ENCODE assay signal across 1 cellular context in the genomic region with DNA sequence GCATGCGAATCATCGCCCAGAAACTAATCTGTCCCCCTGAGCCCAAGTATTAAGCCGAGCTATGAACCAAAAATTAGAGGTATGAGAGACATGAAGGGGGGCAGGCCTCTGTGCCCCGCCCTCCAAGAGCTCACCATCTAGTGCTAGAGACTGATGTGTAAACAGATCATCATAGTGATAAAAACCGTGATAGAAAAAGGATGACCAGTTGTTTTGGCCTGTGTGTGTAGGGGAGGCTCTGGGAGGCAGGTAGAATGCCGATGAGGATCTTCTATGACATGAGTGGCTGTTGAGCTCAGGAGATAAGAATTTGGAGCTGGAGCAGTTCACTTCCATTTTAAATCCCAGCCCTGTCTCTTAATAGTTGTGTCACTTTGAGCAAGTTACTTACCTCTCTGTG.
TF ChIP-seq lines count a peak whose summit lies in the region.

No MANE protein-coding gene starts in this region.

TF ChIP-seq in IMR-90, 13 proteins besides CTCF, POLR2A, EP300 and RAD21:
- TF ChIP-seq FOS (IDR thresholded peaks at IDR 0.05; ENCODE audit: low read depth, low read length) (no peak), RFX5 (IDR thresholded peaks at IDR 0.05; ENCODE audit: low read depth, low read length) (no peak), MXI1 (IDR thresholded peaks at IDR 0.05; ENCODE audit: borderline replicate concordance, low read depth, low read length) (no peak), SMC3 (IDR thresholded peaks at IDR 0.05; ENCODE audit: low read depth, low read length) (no peak), CHD1 (IDR thresholded peaks at IDR 0.05; ENCODE audit: low read depth, low read length) (no peak), MAZ (IDR thresholded peaks at IDR 0.05; ENCODE audit: borderline replicate concordance, low read depth, low read length) (no peak), RCOR1 (IDR thresholded peaks at IDR 0.05; ENCODE audit: insufficient replicate concordance, low read length) (no peak), BHLHE40 (IDR thresholded peaks at IDR 0.05; ENCODE audit: low read depth, low read length) (no peak), NFE2L2 (IDR thresholded peaks at IDR 0.05; ENCODE audit: low read depth, low read length) (no peak), CEBPB (IDR thresholded peaks at IDR 0.05; ENCODE audit: low read depth, low read length) (no peak), MAFK (IDR thresholded peaks at IDR 0.05; ENCODE audit: low read depth, low read length) (no peak)
- TF ChIP-seq, protein P1, sequence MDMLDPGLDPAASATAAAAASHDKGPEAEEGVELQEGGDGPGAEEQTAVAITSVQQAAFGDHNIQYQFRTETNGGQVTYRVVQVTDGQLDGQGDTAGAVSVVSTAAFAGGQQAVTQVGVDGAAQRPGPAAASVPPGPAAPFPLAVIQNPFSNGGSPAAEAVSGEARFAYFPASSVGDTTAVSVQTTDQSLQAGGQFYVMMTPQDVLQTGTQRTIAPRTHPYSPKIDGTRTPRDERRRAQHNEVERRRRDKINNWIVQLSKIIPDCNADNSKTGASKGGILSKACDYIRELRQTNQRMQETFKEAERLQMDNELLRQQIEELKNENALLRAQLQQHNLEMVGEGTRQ (IDR thresholded peaks at IDR 0.05; ENCODE audit: low read depth, low read length), result no peak
- TF ChIP-seq, protein P2, sequence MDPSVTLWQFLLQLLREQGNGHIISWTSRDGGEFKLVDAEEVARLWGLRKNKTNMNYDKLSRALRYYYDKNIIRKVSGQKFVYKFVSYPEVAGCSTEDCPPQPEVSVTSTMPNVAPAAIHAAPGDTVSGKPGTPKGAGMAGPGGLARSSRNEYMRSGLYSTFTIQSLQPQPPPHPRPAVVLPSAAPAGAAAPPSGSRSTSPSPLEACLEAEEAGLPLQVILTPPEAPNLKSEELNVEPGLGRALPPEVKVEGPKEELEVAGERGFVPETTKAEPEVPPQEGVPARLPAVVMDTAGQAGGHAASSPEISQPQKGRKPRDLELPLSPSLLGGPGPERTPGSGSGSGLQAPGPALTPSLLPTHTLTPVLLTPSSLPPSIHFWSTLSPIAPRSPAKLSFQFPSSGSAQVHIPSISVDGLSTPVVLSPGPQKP (IDR thresholded peaks at IDR 0.05; ENCODE audit: borderline replicate concordance, low read depth, low read length), result no peak
